Comparison of ENCODE assay signal across 11 cellular contexts in the genomic region with DNA sequence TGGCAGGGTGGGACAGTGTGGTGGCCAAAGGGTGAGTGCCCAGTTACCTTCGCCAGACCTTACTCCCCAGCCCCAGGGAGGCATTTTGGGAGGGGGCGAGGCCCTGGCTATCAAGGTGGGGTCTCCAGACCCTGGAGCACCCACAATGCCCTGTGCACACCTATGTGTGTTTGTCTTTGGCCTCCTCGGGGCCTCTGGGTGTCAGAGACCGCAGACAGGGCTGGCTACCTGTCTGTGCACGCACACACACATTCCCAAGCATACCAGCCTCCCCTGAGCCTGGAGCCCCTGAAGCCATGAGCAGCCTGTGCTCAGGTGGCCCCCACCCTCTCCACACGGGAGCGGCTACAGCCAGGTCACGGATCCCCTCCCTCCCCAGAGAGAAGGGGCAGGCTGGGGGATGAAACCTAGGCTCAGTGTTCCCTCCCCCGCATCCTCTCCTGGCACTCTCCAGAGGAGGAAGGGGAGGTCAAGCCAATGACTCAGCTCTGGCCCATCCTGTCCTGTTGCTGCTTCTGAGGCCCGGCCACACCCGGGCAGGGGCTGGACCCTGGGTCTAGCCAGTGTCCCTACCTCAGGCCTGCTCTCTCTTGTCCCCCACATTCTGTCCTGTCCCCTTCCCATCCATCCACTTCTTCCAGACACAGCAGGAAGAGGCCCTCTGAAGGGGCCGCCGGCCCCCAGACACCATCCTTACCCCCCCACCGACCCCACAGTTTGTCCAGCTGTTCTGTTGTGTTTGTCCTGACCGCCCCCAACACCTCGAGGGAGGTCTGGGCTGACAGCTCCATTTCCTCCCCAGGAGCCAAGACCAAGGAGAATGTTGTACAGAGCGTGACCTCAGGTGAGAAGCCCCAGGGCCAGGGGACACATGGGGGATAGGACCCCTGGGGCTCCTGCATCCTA. TPM values are rescaled to one million over a fixed set of nuclear protein-coding genes. Genes with fewer than 3 reads are reported as not detected.
DNase-seq lines count a peak whose midpoint lies in the region; ATAC-seq, FAIRE-seq and TF ChIP-seq lines count a peak whose summit lies in the region.
"Had no signal": no experiment of that assay in that cellular context is flagged by ENCODE, and none has a peak within 500 bp of the region (broad histone marks: within the 10 kb centered on the region; RNA-seq: fewer than 3 reads in every experiment).

No MANE protein-coding gene starts in this region.

- H3K4me1 ChIP-seq in HepG2 (ENCODE audit: insufficient read depth, low read length) (peaks cover 55% of the 10 kb centered on the region), upper lobe of right lung (peaks cover 21% of the 10 kb centered on the region)

- no peak for TF ChIP-seq CTCF in HepG2 (CRISPR knock-in tag; IDR thresholded peaks at IDR 0.05)
- no peak for TF ChIP-seq CTCF in upper lobe of right lung (IDR thresholded peaks at IDR 0.05)

- H3K9me3 ChIP-seq in HepG2 (ENCODE audit: low read length) (no peaks in the 10 kb centered on the region), upper lobe of right lung (no peaks in the 10 kb centered on the region)

- H3K27me3 ChIP-seq in HepG2 (ENCODE audit: control insufficient read depth in 1 of 2, insufficient read depth in 2 of 2, low read length in 2 of 2) (peaks cover 11 to 73% of the 10 kb centered on the region in 2 experiments), upper lobe of right lung (no peaks in the 10 kb centered on the region)

- no peak for FAIRE-seq in HepG2 (lab: Jason Lieb, UNC)
- FAIRE-seq: A204.1 had no signal

- ATAC-seq in HepG2 = peak; percentile 62
- ATAC-seq in upper lobe of right lung = peak; percentile 47
- ATAC-seq in HG03045 (IDR thresholded peaks at IDR 0.05; ENCODE audit: unreplicated experiment) = no peak
- no peak for ATAC-seq in HG02623 (IDR thresholded peaks at IDR 0.05; ENCODE audit: unreplicated experiment)
- ATAC-seq: effector memory CD8-positive, alpha-beta T cell had no signal

- no TSS peak for BruUV-seq in HepG2 (replicated peaks; lab: Mats Ljungman, UMichigan)

- WGBS in HepG2 (ENCODE audit: low lambda C conversion rate) = 22% methylated on average over 6 of the region's 17 CpGs

- CTCF ChIA-PET in HepG2 (lab: Yijun Ruan, JAX; ENCODE audit: low intra/inter-chr PET ratio, low total read pairs) = interaction anchor here (1.2 kb wide), 1 partner anchor 19 kb away, joined by 3 read pairs; no protein-coding TSS in a partner anchor

- TF ChIP-seq POLR2A in HepG2 (IDR thresholded peaks at IDR 0.05; ENCODE audit: insufficient read depth in 1 of 2, low read depth in 2 of 2, low read length in 2 of 2) = no peak

- peak overlapping the region; percentile 73 for H3K4me2 ChIP-seq in HepG2 (ENCODE audit: low read depth, low read length)

- no peaks in the 10 kb centered on the region for H4K20me1 ChIP-seq in HepG2 (ENCODE audit: insufficient read depth, low read length)

- H3K4me3 ChIP-seq in HepG2 (replicated peaks in 1 of 3; ENCODE audit: insufficient read depth in 1 of 3, low read depth in 2 of 3, low read length in 3 of 3) (peak overlapping the region in 2 of 3 experiments; percentile 7 to 66; a peak in 1 of 6 replicates), upper lobe of right lung (peak overlapping the region; percentile 42)

- H3K79me2 ChIP-seq in HepG2 (ENCODE audit: insufficient read depth, low read length) = no peaks in the 10 kb centered on the region

- H3K36me3 ChIP-seq in HepG2 (replicated peaks in 1 of 2; ENCODE audit: control insufficient read depth in 1 of 2, insufficient read depth in 2 of 2, low read length in 2 of 2) (no peaks in the 10 kb centered on the region), upper lobe of right lung (no peaks in the 10 kb centered on the region)

- H3K27ac ChIP-seq in cingulate gyrus (ENCODE audit: low read depth, low read length) = peak overlapping the region; percentile 67
- H3K27ac ChIP-seq in HepG2 (ENCODE audit: extremely low read length, insufficient read depth, low read length) = no peak overlapping the region
- H3K27ac ChIP-seq in upper lobe of right lung = peak overlapping the region; percentile 75

- TF ChIP-seq RAD21 in HepG2 (CRISPR knock-in tag; IDR thresholded peaks at IDR 0.05) = no peak

- TF ChIP-seq EP300 in HepG2 (IDR thresholded peaks at IDR 0.05; ENCODE audit: low read depth in 2 of 2, low read length in 2 of 2) (no peak), HepG2 (CRISPR knock-in tag; IDR thresholded peaks at IDR 0.05; ENCODE audit: borderline replicate concordance) (no peak)

- peak; percentile 16 for DNase-seq in NCI-H510A (lab: John Stamatoyannopoulos, UW)
- DNase-seq in NCI-H510A treated with DMSO at 0.1 percent for 48 hours (lab: John Stamatoyannopoulos, UW) = no peak
- DNase-seq in HepG2 (ENCODE audit: low spot score) = peak; percentile 31
- no peak for DNase-seq in upper lobe of right lung
- DNase-seq in NCI-H2171 (lab: John Stamatoyannopoulos, UW) = no peak
- DNase-seq: effector memory CD8-positive, alpha-beta T cell had no signal

- no peak overlapping the region for H2AFZ ChIP-seq in HepG2 (ENCODE audit: low read length)

- in situ Hi-C loops in HepG2 (cut with HindIII; ENCODE audit: extremely low pct_ligation_motif_present, low pct_unique_long_range_greater_than_20kb) = no loop called here

- intact Hi-C loops in HepG2 (cut with micrococcal nuclease; ENCODE audit: unreplicated experiment) = no loop called here
- intact Hi-C loops in upper lobe of right lung (cut with DNase I) = no loop called here

- POLR2A ChIA-PET in HepG2 (lab: Yijun Ruan, JAX) = interaction anchor here (0.9 kb wide), 1 partner anchor 203 kb away, joined by 3 read pairs; the partner anchor contains the start of gene BMPR1A

- H3K9ac ChIP-seq in HepG2 (ENCODE audit: insufficient read depth, low read depth, low read length) = no peak overlapping the region

RNA-seq across cellular contexts. Expression of gene SNCG, which starts 0.7 kb away (rescaled TPM):
- total RNA-seq in HepG2 (2016; rRNA removed; fragmentation: Illumina TruSeq; extraction: Trizol) (0.22 TPM in 1 of 2 replicates, not detected in the other), upper lobe of right lung (17.2 TPM)
- total RNA-seq in HepG2 (2016; cell fraction: cytosol; rRNA removed; fragmentation: Illumina TruSeq; extraction: Trizol; ENCODE audit: low read depth) = not detected in 2 replicates
- not detected in 2 replicates for total RNA-seq in HepG2 (2016; cell fraction: insoluble cytoplasmic fraction; rRNA removed; fragmentation: Illumina TruSeq; extraction: Trizol)
- total RNA-seq in HepG2 (2016; cell fraction: membrane; rRNA removed; fragmentation: Illumina TruSeq; extraction: Trizol) = not detected in 2 replicates
- not detected in 2 replicates for total RNA-seq in HepG2 (2016; cell fraction: nucleus; rRNA removed; fragmentation: Illumina TruSeq; extraction: Trizol)
- polyA plus RNA-seq in HepG2 (2011; rRNA removed) = 0.86 and 0.91 TPM in 2 replicates
- polyA plus RNA-seq in HepG2 (2011; cell fraction: cytosol; rRNA removed) = 1.1 and 1.8 TPM in 2 replicates
- polyA plus RNA-seq in HepG2 (2011; cell fraction: nucleus; rRNA removed) = 1.2 and 1.8 TPM in 2 replicates
- 0.32 TPM in 1 of 2 replicates, not detected in the other for polyA plus RNA-seq in HepG2 (2012)
- polyA plus RNA-seq in HepG2 (2016; cell fraction: cytosol; fragmentation: Illumina TruSeq; extraction: Trizol; ENCODE audit: low read depth) = 0.33 and 0.71 TPM in 2 replicates
- not detected in 2 replicates for polyA plus RNA-seq in HepG2 (2016; cell fraction: insoluble cytoplasmic fraction; fragmentation: Illumina TruSeq; extraction: Trizol; ENCODE audit: low read depth)
- polyA plus RNA-seq in HepG2 (2016; cell fraction: membrane; fragmentation: Illumina TruSeq; extraction: Trizol; ENCODE audit: low read depth) = 0.30 and 0.38 TPM in 2 replicates
- polyA plus RNA-seq in HepG2 (2016; cell fraction: nucleus; fragmentation: Illumina TruSeq; extraction: Trizol; ENCODE audit: insufficient read depth, low read depth) = not detected in 2 replicates
- polyA minus RNA-seq in HepG2 (2011; rRNA and poly(A)+ RNA removed; ENCODE audit: low replicate concordance) = 0.56 and 4.7 TPM in 2 replicates
- polyA minus RNA-seq in HepG2 (2011; cell fraction: cytosol; rRNA and poly(A)+ RNA removed) = 0.79 and 1.4 TPM in 2 replicates
- not detected in 2 replicates for polyA minus RNA-seq in HepG2 (2011; cell fraction: nucleus; rRNA and poly(A)+ RNA removed)
- total RNA-seq: OCI-LY7 had no signal

RNA-seq across cellular contexts. Expression of gene MMRN2, which starts 1.7 kb away (rescaled TPM):
- total RNA-seq in HepG2 (2016; rRNA removed; fragmentation: Illumina TruSeq; extraction: Trizol) (0.04 TPM in 1 of 2 replicates, not detected in the other), upper lobe of right lung (86.3 TPM)
- not detected in 2 replicates for total RNA-seq in HepG2 (2016; cell fraction: cytosol; rRNA removed; fragmentation: Illumina TruSeq; extraction: Trizol; ENCODE audit: low read depth)
- not detected in 2 replicates for total RNA-seq in HepG2 (2016; cell fraction: insoluble cytoplasmic fraction; rRNA removed; fragmentation: Illumina TruSeq; extraction: Trizol)
- total RNA-seq in HepG2 (2016; cell fraction: membrane; rRNA removed; fragmentation: Illumina TruSeq; extraction: Trizol) = not detected in 2 replicates
- not detected in 2 replicates for total RNA-seq in HepG2 (2016; cell fraction: nucleus; rRNA removed; fragmentation: Illumina TruSeq; extraction: Trizol)
- 0.03 TPM in 1 of 2 replicates, not detected in the other for polyA plus RNA-seq in HepG2 (2011; rRNA removed)
- polyA plus RNA-seq in HepG2 (2011; cell fraction: cytosol; rRNA removed) = 0.01 and 0.04 TPM in 2 replicates
- 0.07 and 0.13 TPM in 2 replicates for polyA plus RNA-seq in HepG2 (2011; cell fraction: nucleus; rRNA removed)
- polyA plus RNA-seq in HepG2 (2012) = 0.19 and 0.20 TPM in 2 replicates
- polyA plus RNA-seq in HepG2 (2016; cell fraction: cytosol; fragmentation: Illumina TruSeq; extraction: Trizol; ENCODE audit: low read depth) = not detected in 2 replicates
- not detected in 2 replicates for polyA plus RNA-seq in HepG2 (2016; cell fraction: insoluble cytoplasmic fraction; fragmentation: Illumina TruSeq; extraction: Trizol; ENCODE audit: low read depth)
- polyA plus RNA-seq in HepG2 (2016; cell fraction: membrane; fragmentation: Illumina TruSeq; extraction: Trizol; ENCODE audit: low read depth) = 0.07 TPM in 1 of 2 replicates, not detected in the other
- polyA plus RNA-seq in HepG2 (2016; cell fraction: nucleus; fragmentation: Illumina TruSeq; extraction: Trizol; ENCODE audit: insufficient read depth, low read depth) = not detected in 2 replicates
- polyA minus RNA-seq in HepG2 (2011; rRNA and poly(A)+ RNA removed; ENCODE audit: low replicate concordance) = 0.04 and 0.70 TPM in 2 replicates
- polyA minus RNA-seq in HepG2 (2011; cell fraction: cytosol; rRNA and poly(A)+ RNA removed) = not detected in 2 replicates
- polyA minus RNA-seq in HepG2 (2011; cell fraction: nucleus; rRNA and poly(A)+ RNA removed) = not detected in 2 replicates
- total RNA-seq: OCI-LY7 had no signal

RNA-seq across cellular contexts. Expression of gene ADIRF, which starts 9.2 kb away (rescaled TPM):
- total RNA-seq in HepG2 (2016; rRNA removed; fragmentation: Illumina TruSeq; extraction: Trizol) (0.40 and 0.44 TPM in 2 replicates), upper lobe of right lung (155 TPM)
- not detected in 2 replicates for total RNA-seq in HepG2 (2016; cell fraction: cytosol; rRNA removed; fragmentation: Illumina TruSeq; extraction: Trizol; ENCODE audit: low read depth)
- 0.17 TPM in 1 of 2 replicates, not detected in the other for total RNA-seq in HepG2 (2016; cell fraction: insoluble cytoplasmic fraction; rRNA removed; fragmentation: Illumina TruSeq; extraction: Trizol)
- total RNA-seq in HepG2 (2016; cell fraction: membrane; rRNA removed; fragmentation: Illumina TruSeq; extraction: Trizol) = 0.41 TPM in 1 of 2 replicates, not detected in the other
- total RNA-seq in HepG2 (2016; cell fraction: nucleus; rRNA removed; fragmentation: Illumina TruSeq; extraction: Trizol) = not detected in 2 replicates
- polyA plus RNA-seq in HepG2 (2011; rRNA removed) = 0.13 TPM in 1 of 2 replicates, not detected in the other
- 0.13 TPM in 1 of 2 replicates, not detected in the other for polyA plus RNA-seq in HepG2 (2011; cell fraction: cytosol; rRNA removed)
- polyA plus RNA-seq in HepG2 (2011; cell fraction: nucleus; rRNA removed) = not detected in 2 replicates
- not detected in 2 replicates for polyA plus RNA-seq in HepG2 (2012)
- polyA plus RNA-seq in HepG2 (2016; cell fraction: cytosol; fragmentation: Illumina TruSeq; extraction: Trizol; ENCODE audit: low read depth) = 0.27 and 0.36 TPM in 2 replicates
- polyA plus RNA-seq in HepG2 (2016; cell fraction: insoluble cytoplasmic fraction; fragmentation: Illumina TruSeq; extraction: Trizol; ENCODE audit: low read depth) = not detected in 2 replicates
- polyA plus RNA-seq in HepG2 (2016; cell fraction: membrane; fragmentation: Illumina TruSeq; extraction: Trizol; ENCODE audit: low read depth) = 0.62 and 1.4 TPM in 2 replicates
- polyA plus RNA-seq in HepG2 (2016; cell fraction: nucleus; fragmentation: Illumina TruSeq; extraction: Trizol; ENCODE audit: insufficient read depth, low read depth) = not detected in 2 replicates
- not detected in 2 replicates for polyA minus RNA-seq in HepG2 (2011; rRNA and poly(A)+ RNA removed; ENCODE audit: low replicate concordance)
- not detected in 2 replicates for polyA minus RNA-seq in HepG2 (2011; cell fraction: cytosol; rRNA and poly(A)+ RNA removed)
- polyA minus RNA-seq in HepG2 (2011; cell fraction: nucleus; rRNA and poly(A)+ RNA removed) = not detected in 2 replicates
- total RNA-seq: OCI-LY7 had no signal

Comparison
In these comparisons a context has a peak if more than half of its experiments do, and no peak if none do; other contexts are left out.
1. DNase-seq: peak in NCI-H510A (single experiment) and HepG2 (single experiment); none in NCI-H510A treated with DMSO at 0.1 percent for 48 hours (single experiment), upper lobe of right lung (single experiment) and NCI-H2171 (single experiment).
2. ATAC-seq: peak in HepG2 (single experiment) and upper lobe of right lung (single experiment); none in HG03045 (single experiment) and HG02623 (single experiment).
3. RNA of gene SNCG, which starts 0.7 kb away (total RNA-seq): 17.2 TPM in upper lobe of right lung (single experiment); 0.22 TPM in HepG2; every median in the first group is over 10 times any median in the second.
4. RNA of gene MMRN2, which starts 1.7 kb away (total RNA-seq): 86.3 TPM in upper lobe of right lung (single experiment); 0.04 TPM in HepG2; every median in the first group is over 10 times any median in the second.
5. RNA of gene ADIRF, which starts 9.2 kb away (total RNA-seq): 155 TPM in upper lobe of right lung (single experiment); 0.17 to 0.44 TPM in HepG2; every median in the first group is over 100 times any median in the second.